Comparison of ENCODE assay signal across 12 cellular contexts in the genomic region with DNA sequence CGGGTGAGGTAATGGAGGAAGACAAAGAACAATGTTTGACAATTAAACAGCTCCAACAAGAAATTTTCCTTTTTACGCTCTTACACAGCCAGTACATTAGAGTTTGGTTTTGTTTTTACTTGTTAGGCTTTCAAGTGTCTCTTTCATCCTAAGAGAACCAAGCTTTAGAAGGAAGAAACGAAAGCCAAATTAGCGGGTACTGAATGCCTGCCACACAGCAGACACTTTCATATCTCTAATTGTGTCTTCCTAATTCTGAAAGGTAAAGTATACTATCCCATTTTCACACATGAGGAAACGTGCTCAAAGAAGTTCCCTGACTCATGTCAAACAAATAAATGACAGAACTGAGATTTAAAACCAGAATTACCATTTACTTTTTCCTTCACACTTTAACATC.
A peak's percentile ranks its signal among the peaks of the same experiment; 100 is the strongest.
DNase-seq lines count a peak whose midpoint lies in the region; ATAC-seq lines count a peak whose summit lies in the region.
"Had no signal": no experiment of that assay in that cellular context is flagged by ENCODE, and none has a peak within 500 bp of the region (broad histone marks: within the 10 kb centered on the region; RNA-seq: fewer than 3 reads in every experiment).

No MANE protein-coding gene starts in this region.

- POLR2A ChIA-PET in CD4-positive, alpha-beta memory T cell (lab: Charles Lee; ENCODE audit: partially characterized antibody) = interaction anchor here (1.2 to 1.8 kb wide), 3 partner anchors 11 to 66 kb away, joined by 3 to 6 read pairs (median 4); a partner anchor contains a TSS

- peaks cover 26 to 68% (median 48%) of the 10 kb centered on the region in 4 donors for H3K4me1 Mint-ChIP-seq in CD4-positive, alpha-beta memory T cell
- H3K4me1 Mint-ChIP-seq in T-helper 1 cell treated with Interleukin-12 subunit alpha and Interleukin-12 subunit beta and Interleukin-4 antibody, amounts not matched to agents 30 μg/mL and 1 μg/mL, for 36 hours (ENCODE audit: low read depth) = peaks cover 37% of the 10 kb centered on the region
- H3K4me1 Mint-ChIP-seq: neural crest cell had no signal

- H3K27ac ChIP-seq in CD4-positive, alpha-beta memory T cell (ENCODE audit: low read depth, low read length) = no peak overlapping the region
- H3K27ac ChIP-seq: heart right ventricle had no signal

- DNase-seq in CD4-positive, alpha-beta memory T cell = peak in 1 of 5 donors; percentile 14
- DNase-seq in Kasumi-1 (lab: John Stamatoyannopoulos, UW) (no peak), NCI-H446 (lab: John Stamatoyannopoulos, UW) (no peak), LoVo (ENCODE audit: low spot score) (no peak)
- DNase-seq: C1 segment of cervical spinal cord, GOT3, heart right ventricle had no signal

- H3K9me3 Mint-ChIP-seq in CD4-positive, alpha-beta memory T cell = peaks cover 0 to 14% (median 8%) of the 10 kb centered on the region in 8 donors
- peaks cover 13% of the 10 kb centered on the region for H3K9me3 Mint-ChIP-seq in T-helper 1 cell treated with Interleukin-12 subunit alpha and Interleukin-12 subunit beta and Interleukin-4 antibody, amounts not matched to agents 30 μg/mL and 1 μg/mL, for 36 hours

- peak overlapping the region in 5 of 7 donors; percentile 6 to 60 (median 31) for H3K27ac Mint-ChIP-seq in CD4-positive, alpha-beta memory T cell
- peak overlapping the region; percentile 59 for H3K27ac Mint-ChIP-seq in T-helper 1 cell treated with Interleukin-12 subunit alpha and Interleukin-12 subunit beta and Interleukin-4 antibody, amounts not matched to agents 30 μg/mL and 1 μg/mL, for 36 hours

- H3K36me3 ChIP-seq in CD4-positive, alpha-beta memory T cell (ENCODE audit: insufficient read depth, low read length) = peaks cover 6% of the 10 kb centered on the region

- ATAC-seq in GM19043 (IDR thresholded peaks at IDR 0.05; ENCODE audit: low read depth, unreplicated experiment) (peak; percentile 97), HG02938 (IDR thresholded peaks at IDR 0.05; ENCODE audit: unreplicated experiment) (peak; percentile 85), GM19467 (IDR thresholded peaks at IDR 0.05; ENCODE audit: unreplicated experiment) (no peak)
- ATAC-seq: heart right ventricle had no signal

- CTCF ChIA-PET in CD4-positive, alpha-beta memory T cell (lab: Charles Lee; ENCODE audit: partially characterized antibody) = interaction anchor here (0.8 to 1.7 kb wide), 3 partner anchors 12 to 120 kb away, joined by 4 to 6 read pairs (median 4); no protein-coding TSS in a partner anchor

- H3K36me3 Mint-ChIP-seq in CD4-positive, alpha-beta memory T cell = peaks cover 24 to 44% of the 10 kb centered on the region in 2 donors
- H3K36me3 Mint-ChIP-seq in T-helper 1 cell treated with Interleukin-12 subunit alpha and Interleukin-12 subunit beta and Interleukin-4 antibody, amounts not matched to agents 30 μg/mL and 1 μg/mL, for 36 hours (ENCODE audit: low read depth) = peaks cover 19% of the 10 kb centered on the region

- H3K27me3 ChIP-seq in CD4-positive, alpha-beta memory T cell (ENCODE audit: insufficient read depth, low read length) = no peaks in the 10 kb centered on the region
- H3K27me3 ChIP-seq: heart right ventricle had no signal

- H3K27me3 Mint-ChIP-seq in CD4-positive, alpha-beta memory T cell = no peaks in the 10 kb centered on the region
- H3K27me3 Mint-ChIP-seq in T-helper 1 cell treated with Interleukin-12 subunit alpha and Interleukin-12 subunit beta and Interleukin-4 antibody, amounts not matched to agents 30 μg/mL and 1 μg/mL, for 36 hours (ENCODE audit: low read depth) = no peaks in the 10 kb centered on the region

- H3K4me3 ChIP-seq in CD4-positive, alpha-beta memory T cell (ENCODE audit: low read length in 2 of 2) = no peak overlapping the region
- H3K4me3 ChIP-seq: heart right ventricle had no signal

- no peaks in the 10 kb centered on the region for H3K9me3 ChIP-seq in CD4-positive, alpha-beta memory T cell (ENCODE audit: control insufficient read depth in 1 of 2, low read length in 2 of 2)

- peaks cover 33% of the 10 kb centered on the region for H3K4me1 ChIP-seq in CD4-positive, alpha-beta memory T cell (ENCODE audit: insufficient read depth, low read length)

- intact Hi-C loops in CD4-positive, alpha-beta memory T cell (cut with micrococcal nuclease) = no loop called here

- H3K4me3 Mint-ChIP-seq in CD4-positive, alpha-beta memory T cell = peak overlapping the region in 6 of 8 donors; percentile 10 to 68 (median 36)
- peak overlapping the region; percentile 44 for H3K4me3 Mint-ChIP-seq in T-helper 1 cell treated with Interleukin-12 subunit alpha and Interleukin-12 subunit beta and Interleukin-4 antibody, amounts not matched to agents 30 μg/mL and 1 μg/mL, for 36 hours
- H3K4me3 Mint-ChIP-seq: neural crest cell had no signal
